Comparison of ENCODE assay signal across 8 cellular contexts in the genomic region with DNA sequence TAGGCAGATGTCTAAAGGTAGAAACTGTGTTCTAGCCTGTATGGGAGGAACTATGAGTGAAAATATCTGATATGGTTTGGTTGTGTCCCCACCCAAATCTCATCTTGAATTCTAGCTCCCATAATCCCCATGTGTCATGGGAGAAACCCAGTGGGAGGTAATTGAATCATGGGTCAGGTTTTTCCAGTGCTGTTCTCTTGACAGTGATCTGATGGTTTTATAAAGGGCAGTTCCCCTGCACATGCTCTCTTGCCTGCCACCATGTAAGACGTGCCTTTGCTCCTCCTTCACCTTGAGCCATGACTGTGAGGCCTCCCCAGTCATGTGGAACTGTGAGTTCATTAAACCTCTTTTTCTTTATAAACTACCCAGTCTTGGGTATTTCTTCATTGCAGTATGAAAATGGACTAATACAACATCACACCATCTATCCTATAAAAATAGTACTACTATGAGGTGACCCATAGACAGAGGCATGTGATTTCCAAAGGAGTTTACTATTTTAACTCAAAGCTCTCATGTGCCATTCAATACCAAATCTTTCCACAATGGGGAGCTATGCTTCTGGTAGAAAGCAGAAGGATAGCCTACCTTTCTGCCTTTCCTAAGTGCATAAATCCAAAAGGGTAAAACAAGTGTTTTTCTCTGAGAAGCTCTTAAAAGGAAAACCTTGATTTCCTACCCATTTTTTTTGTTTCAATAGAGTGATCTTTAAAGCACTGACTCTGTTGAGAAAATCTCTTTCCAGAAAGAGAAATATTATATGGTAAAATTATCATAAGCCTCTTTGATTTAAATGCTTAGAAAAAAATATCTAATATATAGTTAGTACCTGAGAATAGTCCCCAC. TPM values are rescaled to one million over a fixed set of nuclear protein-coding genes. Genes with fewer than 3 reads are reported as not detected.
A peak's percentile ranks its signal among the peaks of the same experiment; 100 is the strongest.
DNase-seq lines count a peak whose midpoint lies in the region; ATAC-seq and TF ChIP-seq lines count a peak whose summit lies in the region.

No MANE protein-coding gene starts in this region.

- no peak overlapping the region for H2AFZ ChIP-seq in fibroblast of lung (ENCODE audit: low read length)

- no peak overlapping the region for H3K9ac ChIP-seq in fibroblast of lung (ENCODE audit: insufficient read depth, low read length)

- intact Hi-C loops in A673 (cut with micrococcal nuclease; ENCODE audit: unreplicated experiment) (no loop called here), tibial artery (cut with DNase I; ENCODE audit: low total_unique reads) (no loop called here)

- no peaks in the 10 kb centered on the region for H4K20me1 ChIP-seq in fibroblast of lung (ENCODE audit: control insufficient read depth, extremely low read depth, insufficient read depth, low read length)

- H3K36me3 ChIP-seq in A673 (ENCODE audit: insufficient read depth, low read length, poor library complexity, severe bottlenecking) (peaks cover 66% of the 10 kb centered on the region), fibroblast of lung (ENCODE audit: control insufficient read depth, insufficient read depth, low read length) (peaks cover 20% of the 10 kb centered on the region), tibial artery (peaks cover 82 to 94% (median 91%) of the 10 kb centered on the region in 3 donors)

- H3K79me2 ChIP-seq in fibroblast of lung (ENCODE audit: control insufficient read depth, insufficient read depth, low read length): peaks cover 4% of the 10 kb centered on the region

- no TSS peak for BruUV-seq in A673 (replicated peaks; lab: Mats Ljungman, UMichigan)

- no peak overlapping the region for H3K27ac ChIP-seq in A673 (ENCODE audit: low read depth, low read length, poor library complexity, severe bottlenecking)
- H3K27ac ChIP-seq in fibroblast of lung (ENCODE audit: insufficient read depth, low read length): no peak overlapping the region
- H3K27ac ChIP-seq in tibial artery: no peak overlapping the region

- ATAC-seq in GM21367 (IDR thresholded peaks at IDR 0.05; ENCODE audit: unreplicated experiment) (no peak), GM18519 (IDR thresholded peaks at IDR 0.05; ENCODE audit: low FRiP score, unreplicated experiment) (no peak)

- H3K27me3 ChIP-seq in A673 (replicated peaks; ENCODE audit: insufficient read depth, low read depth, low read length, poor library complexity) (no peaks in the 10 kb centered on the region), fibroblast of lung (ENCODE audit: control insufficient read depth, insufficient read depth, low read length) (no peaks in the 10 kb centered on the region), tibial artery (no peaks in the 10 kb centered on the region)

- DNase-seq in A673 (ENCODE audit: low spot score) (peak; percentile 30), GM04504 (ENCODE audit: low read depth) (peak; percentile 7), RPMI8226 (peak; percentile 7), fibroblast of lung (ENCODE audit: low read depth in 2 of 2) (peak; percentile 14 to 63), tibial artery (no peak), kidney glomerular epithelial cell (lab: John Stamatoyannopoulos, UW) (no peak)

- H3K9me3 ChIP-seq in A673 (ENCODE audit: low read depth, low read length, poor library complexity, severe bottlenecking) (no peaks in the 10 kb centered on the region), fibroblast of lung (ENCODE audit: control insufficient read depth, insufficient read depth, low read depth, low read length) (no peaks in the 10 kb centered on the region), tibial artery (no peaks in the 10 kb centered on the region)

- H3K4me1 ChIP-seq in A673 (ENCODE audit: insufficient read depth, low read length, poor library complexity, severe bottlenecking) (no peaks in the 10 kb centered on the region), fibroblast of lung (ENCODE audit: control insufficient read depth, extremely low read depth, insufficient read depth, low read length) (no peaks in the 10 kb centered on the region), tibial artery (no peaks in the 10 kb centered on the region)

- CTCF ChIA-PET in A673 (lab: Charles Lee): interaction anchor here (0.8 to 1.0 kb wide), 2 partner anchors 408 to 429 kb away, joined by 3 read pairs; no protein-coding TSS in a partner anchor

- no peak overlapping the region for H3K4me2 ChIP-seq in fibroblast of lung (ENCODE audit: extremely low read depth, insufficient read depth, low read length)

- peak; percentile 42; the same call in 1 of the 2 replicates for TF ChIP-seq CTCF in A673 (conservative IDR thresholded peaks at IDR 0.05; ENCODE audit: low read depth, low read length)
- peak in 1 of 2 donors; percentile 57 for TF ChIP-seq CTCF in fibroblast of lung (conservative IDR thresholded peaks at IDR 0.05 in 1 of 2, IDR thresholded peaks at IDR 0.05 in 1 of 2; ENCODE audit: low read depth in 1 of 2, low read length in 2 of 2)
- peak; percentile 16 to 28 for TF ChIP-seq CTCF in tibial artery (IDR thresholded peaks at IDR 0.05)

- H3K4me3 ChIP-seq in A673 (ENCODE audit: low read depth, low read length, poor library complexity, severe bottlenecking): no peak overlapping the region
- H3K4me3 ChIP-seq in fibroblast of lung (replicated peaks in 1 of 4; ENCODE audit: control extremely low read depth in 1 of 4, insufficient read depth in 1 of 4, low read depth in 3 of 4, low read length in 4 of 4): no peak overlapping the region
- H3K4me3 ChIP-seq in tibial artery: no peak overlapping the region

- POLR2A ChIA-PET in A673 (lab: Charles Lee; ENCODE audit: low non-redundant PET): no interaction called here

RNA-seq across cellular contexts. Expression of a gene that starts 38.8 kb away (rescaled TPM):
- total RNA-seq in A673 (2021): 96.9 and 98.2 TPM in 2 replicates
- 297 and 342 TPM in 2 replicates for total RNA-seq in fibroblast of lung
- polyA plus RNA-seq in fibroblast of lung: 421 and 472 TPM in 2 replicates
- polyA plus RNA-seq in fibroblast of lung (2012): 226 and 287 TPM in 2 replicates
- polyA minus RNA-seq in fibroblast of lung (ENCODE audit: low replicate concordance): 148 and 211 TPM in 2 replicates

RNA-seq across cellular contexts. Expression of a gene that starts 48.4 kb away (rescaled TPM):
- 3.8 and 4.2 TPM in 2 replicates for total RNA-seq in A673 (2021)
- total RNA-seq in fibroblast of lung: 5.6 and 6.2 TPM in 2 replicates
- polyA plus RNA-seq in fibroblast of lung: 1.7 and 2.4 TPM in 2 replicates
- 0.82 and 1.0 TPM in 2 replicates for polyA plus RNA-seq in fibroblast of lung (2012)
- polyA minus RNA-seq in fibroblast of lung (ENCODE audit: low replicate concordance): 0.98 TPM in 1 of 2 replicates, not detected in the other

RNA-seq across cellular contexts. Expression of a gene that starts 53.5 kb away (rescaled TPM):
- total RNA-seq in A673 (2021) (15.8 and 17.9 TPM in 2 replicates), fibroblast of lung (10.5 and 11.4 TPM in 2 replicates)
- 4.9 and 7.1 TPM in 2 replicates for polyA plus RNA-seq in fibroblast of lung
- 3.8 and 4.2 TPM in 2 replicates for polyA plus RNA-seq in fibroblast of lung (2012)
- polyA minus RNA-seq in fibroblast of lung (ENCODE audit: low replicate concordance): 5.2 and 9.9 TPM in 2 replicates

Comparison
In these comparisons a context has a peak if more than half of its experiments do, and no peak if none do; other contexts are left out.
1. DNase-seq: peak in A673 (single experiment), GM04504 (single experiment), RPMI8226 (single experiment) and fibroblast of lung (2 of 2); none in tibial artery (0 of 2) and kidney glomerular epithelial cell (single experiment).